ENCODE assay signal across 9 cellular contexts in genomic region chr21:33360871-33361602, GRCh38. TPM values are rescaled to one million over a fixed set of nuclear protein-coding genes. Genes with fewer than 3 reads are reported as not detected.
DNase-seq lines count a peak whose midpoint lies in the region; ATAC-seq, FAIRE-seq and TF ChIP-seq lines count a peak whose summit lies in the region.
"Had no signal": no experiment of that assay in that cellular context is flagged by ENCODE, and none has a peak within 500 bp of the region (broad histone marks: within the 10 kb centered on the region; RNA-seq: fewer than 3 reads in every experiment).

No MANE protein-coding gene starts in this region.

- no peaks in the 10 kb centered on the region for H3K9me3 ChIP-seq in CD4-positive, alpha-beta memory T cell (ENCODE audit: control insufficient read depth in 1 of 2, low read length in 2 of 2)
- H3K9me3 ChIP-seq in endothelial cell of umbilical vein (replicated peaks; ENCODE audit: control insufficient read depth, insufficient read depth, low read length) (no peaks in the 10 kb centered on the region), mucosa of rectum (ENCODE audit: control insufficient read depth in 2 of 2, low read length in 2 of 2) (no peaks in the 10 kb centered on the region)

- H3K27me3 ChIP-seq in CD4-positive, alpha-beta memory T cell (ENCODE audit: insufficient read depth, low read length), result no peaks in the 10 kb centered on the region
- H3K27me3 ChIP-seq in endothelial cell of umbilical vein (ENCODE audit: control insufficient read depth in 2 of 2, insufficient read depth in 2 of 2, low read length in 2 of 2) (no peaks in the 10 kb centered on the region), mucosa of rectum (ENCODE audit: control insufficient read depth in 2 of 2, insufficient read depth in 2 of 2, low read length in 2 of 2) (no peaks in the 10 kb centered on the region)

- H3K27ac Mint-ChIP-seq in CD4-positive, alpha-beta memory T cell, result peak overlapping the region; percentile 87 to 99 (median 94)

- H3K9ac ChIP-seq in endothelial cell of umbilical vein (replicated peaks; ENCODE audit: extremely low read depth, insufficient read depth, low read length) (no peak overlapping the region), mucosa of rectum (ENCODE audit: low read depth in 1 of 2, low read length in 2 of 2) (peak overlapping the region; percentile 53 to 63)

- peak overlapping the region; percentile 47 for H3K27ac ChIP-seq in CD4-positive, alpha-beta memory T cell (ENCODE audit: low read depth, low read length)
- H3K27ac ChIP-seq in endothelial cell of umbilical vein (ENCODE audit: insufficient read depth, low read depth, low read length) (no peak overlapping the region), mucosa of rectum (ENCODE audit: low read depth in 2 of 2, low read length in 2 of 2) (peak overlapping the region; percentile 90 to 91)

- ATAC-seq in GM19468 (IDR thresholded peaks at IDR 0.05; ENCODE audit: extremely low read depth, unreplicated experiment), result peak; percentile 36

- peak overlapping the region; percentile 83 to 97 (median 91) for H3K4me3 Mint-ChIP-seq in CD4-positive, alpha-beta memory T cell

- H3K36me3 Mint-ChIP-seq in CD4-positive, alpha-beta memory T cell, result peaks cover 8 to 22% of the 10 kb centered on the region in 2 donors

- no TSS peak for BruUV-seq in endothelial cell of umbilical vein (replicated peaks; lab: Mats Ljungman, UMichigan)

- H3K9me3 Mint-ChIP-seq in CD4-positive, alpha-beta memory T cell, result peaks cover 0 to 3% (median 0%) of the 10 kb centered on the region in 8 donors

- no peaks in the 10 kb centered on the region for H3K79me2 ChIP-seq in endothelial cell of umbilical vein (ENCODE audit: control insufficient read depth, insufficient read depth, low read length)

- H3K9me1 ChIP-seq in endothelial cell of umbilical vein (replicated peaks; ENCODE audit: control insufficient read depth, extremely low read depth, insufficient read depth, low read length), result no peaks in the 10 kb centered on the region

- CTCF ChIA-PET in CD4-positive, alpha-beta memory T cell (lab: Charles Lee; ENCODE audit: partially characterized antibody), result interaction anchor here (0.6 to 5.5 kb wide), 72 partner anchors 9 to 945 kb away, joined by 3 to 90 read pairs (median 6); partner anchors contain the start of genes DONSON, IFNAR1, IFNGR2 and IL10RB
- CTCF ChIA-PET in endothelial cell of umbilical vein (lab: Charles Lee), result interaction anchor here (0.6 to 5.6 kb wide), 62 partner anchors 10 to 529 kb away, joined by 3 to 74 read pairs (median 6); partner anchors contain the start of genes DNAJC28, IFNAR1 and IL10RB

- peak; percentile 82 to 87 (median 83) for DNase-seq in CD4-positive, alpha-beta memory T cell
- DNase-seq in HUDEP-2 (lab: John Stamatoyannopoulos, UW; ENCODE audit: unreplicated experiment in 76 of 76), result peak in 67 of 76 experiments; percentile 23 to 91 (median 65)
- DNase-seq in NOMO-1 treated with dmso at 0.1 percent for 144 hours (lab: John Stamatoyannopoulos, UW; ENCODE audit: unreplicated experiment), result peak; percentile 51
- peak; percentile 61 for DNase-seq in activated CD8-positive, alpha-beta memory T cell treated with anti-CD3 and anti-CD28 coated beads, Interleukin-2, amount 50 U/mL, for 24 hours (ENCODE audit: extremely low read depth)
- DNase-seq in endothelial cell of umbilical vein (ENCODE audit: low read depth, low spot score), result peak; percentile 77
- peak; percentile 67 to 86 for DNase-seq in stimulated activated CD8-positive, alpha-beta memory T cell treated with anti-CD3 and anti-CD28 coated beads, Interleukin-4, amount 100 ng/mL, for 4 hours (ENCODE audit: low read depth in 2 of 2, low spot score in 1 of 2)

- no peak overlapping the region for H2AFZ ChIP-seq in endothelial cell of umbilical vein (ENCODE audit: low read depth, low read length)

- intact Hi-C loops in CD4-positive, alpha-beta memory T cell (cut with micrococcal nuclease), result loop anchor here (1.0 to 5.0 kb wide), 7 partner anchors 14 to 161 kb away; partner anchors contain the start of genes IFNGR2 and IL10RB
- intact Hi-C loops in endothelial cell of umbilical vein (cut with micrococcal nuclease), result loop anchor here (1.0 to 2.0 kb wide), 4 partner anchors 36 to 162 kb away; no protein-coding TSS in a partner anchor

- POLR2A ChIA-PET in CD4-positive, alpha-beta memory T cell (lab: Charles Lee; ENCODE audit: partially characterized antibody), result interaction anchor here (0.6 to 5.3 kb wide), 51 partner anchors 8 to 633 kb away, joined by 3 to 114 read pairs (median 7); partner anchors contain the start of genes DNAJC28, DONSON, IFNAR1 and IFNAR2
- POLR2A ChIA-PET in endothelial cell of umbilical vein (lab: Charles Lee), result interaction anchor here (2.3 kb wide), 1 partner anchor 36 kb away, joined by 5 read pairs; the partner anchor contains the start of gene IFNAR1

- peak; percentile 92 for FAIRE-seq in endothelial cell of umbilical vein (lab: Jason Lieb, UNC)
- FAIRE-seq: colon had no signal

- peaks cover 0 to under 1% of the 10 kb centered on the region in 2 donors for H3K27me3 Mint-ChIP-seq in CD4-positive, alpha-beta memory T cell

- peak; percentile 82 to 91 for TF ChIP-seq CTCF in endothelial cell of umbilical vein (IDR thresholded peaks at IDR 0.05; ENCODE audit: extremely low read depth in 1 of 2, insufficient read depth in 1 of 2, low read depth in 1 of 2, low read length in 2 of 2)

- no peaks in the 10 kb centered on the region for H4K20me1 ChIP-seq in endothelial cell of umbilical vein (replicated peaks; ENCODE audit: control insufficient read depth, extremely low read depth, insufficient read depth, low read length)

- H3K4me1 ChIP-seq in CD4-positive, alpha-beta memory T cell (ENCODE audit: insufficient read depth, low read length), result peaks cover 21% of the 10 kb centered on the region
- H3K4me1 ChIP-seq in endothelial cell of umbilical vein (ENCODE audit: control insufficient read depth, extremely low read depth, insufficient read depth, low read length) (peaks cover 16% of the 10 kb centered on the region), mucosa of rectum (ENCODE audit: control insufficient read depth in 2 of 2, insufficient read depth in 2 of 2, low read length in 2 of 2) (peaks cover 18 to 19% of the 10 kb centered on the region in 2 donors)

- H3K36me3 ChIP-seq in CD4-positive, alpha-beta memory T cell (ENCODE audit: insufficient read depth, low read length), result no peaks in the 10 kb centered on the region
- H3K36me3 ChIP-seq in endothelial cell of umbilical vein (ENCODE audit: control insufficient read depth in 2 of 2, extremely low read depth in 1 of 2, insufficient read depth in 2 of 2, low read length in 2 of 2) (peaks cover 0 to 5% of the 10 kb centered on the region in 2 experiments), mucosa of rectum (ENCODE audit: control insufficient read depth in 2 of 2, insufficient read depth in 2 of 2, low read length in 2 of 2) (peaks cover 8 to 14% of the 10 kb centered on the region in 2 donors)

- TF ChIP-seq POLR2A in endothelial cell of umbilical vein (IDR thresholded peaks at IDR 0.05; ENCODE audit: low read depth, low read length), result no peak

- peaks cover 13 to 22% (median 18%) of the 10 kb centered on the region in 4 donors for H3K4me1 Mint-ChIP-seq in CD4-positive, alpha-beta memory T cell

- peak overlapping the region; percentile 47 to 58 for H3K4me3 ChIP-seq in CD4-positive, alpha-beta memory T cell (ENCODE audit: low read length in 2 of 2)
- no peak overlapping the region for H3K4me3 ChIP-seq in endothelial cell of umbilical vein (replicated peaks in 1 of 3; ENCODE audit: insufficient read depth in 1 of 3, low read depth in 1 of 3, low read length in 3 of 3)
- H3K4me3 ChIP-seq in mucosa of rectum (ENCODE audit: low read length in 2 of 2), result peak overlapping the region; percentile 49 to 70

- H3K4me2 ChIP-seq in endothelial cell of umbilical vein (ENCODE audit: insufficient read depth, low read length), result peak overlapping the region; percentile 23

- dilution Hi-C loops in endothelial cell of umbilical vein (cut with MboI; ENCODE audit: extremely low pct_ligation_motif_present, low sequenced_read_pairs), result no loop called here

TF ChIP-seq in endothelial cell of umbilical vein, 7 proteins besides CTCF, POLR2A, EP300 and RAD21 (continues in another document):
- TF ChIP-seq EZH2 (IDR thresholded peaks at IDR 0.05; ENCODE audit: borderline replicate concordance, low read depth, low read length, severe bottlenecking) (no peak), MAX (IDR thresholded peaks at IDR 0.05; ENCODE audit: insufficient read depth, insufficient read length) (no peak), FOS (IDR thresholded peaks at IDR 0.05; ENCODE audit: borderline replicate concordance, insufficient read depth, low read length) (no peak), JUN (IDR thresholded peaks at IDR 0.05; ENCODE audit: borderline replicate concordance, insufficient read depth, insufficient read length, low read depth) (no peak), GATA2 (IDR thresholded peaks at IDR 0.05; ENCODE audit: insufficient read depth, insufficient read length, low read depth, low read length) (no peak)

RNA-seq across cellular contexts. Expression of gene IFNAR1, which starts 36.3 kb away (rescaled TPM):
- 10 to 100 TPM; 60.1 to 62.5 TPM for total RNA-seq in CD4-positive, alpha-beta memory T cell
- 10 to 100 TPM; 52.5 to 64.4 TPM for polyA plus RNA-seq in CD4-positive, alpha-beta memory T cell
- 44.6 and 47.8 TPM in 2 replicates for total RNA-seq in endothelial cell of umbilical vein
- polyA plus RNA-seq in endothelial cell of umbilical vein, result 7.1 and 16.2 TPM in 2 replicates
- polyA plus RNA-seq in endothelial cell of umbilical vein (2011; cell fraction: cytosol; rRNA removed), result 11.2 and 12.4 TPM in 2 replicates
- polyA plus RNA-seq in endothelial cell of umbilical vein (2011; cell fraction: nucleus; rRNA removed), result 5.2 and 6.0 TPM in 2 replicates
- 29.5 and 38.8 TPM in 2 replicates for polyA plus RNA-seq in endothelial cell of umbilical vein (2012)
- polyA minus RNA-seq in endothelial cell of umbilical vein, result 15.3 and 16.2 TPM in 2 replicates
- polyA minus RNA-seq in endothelial cell of umbilical vein (2011; cell fraction: cytosol; rRNA and poly(A)+ RNA removed), result 16.2 TPM
- polyA minus RNA-seq in endothelial cell of umbilical vein (2011; cell fraction: nucleus; rRNA and poly(A)+ RNA removed), result 8.9 and 10.4 TPM in 2 replicates

RNA-seq across cellular contexts. Expression of gene IFNGR2, which starts 42.2 kb away (rescaled TPM):
- 10 to 100 TPM; 20.7 to 22.9 TPM for total RNA-seq in CD4-positive, alpha-beta memory T cell
- polyA plus RNA-seq in CD4-positive, alpha-beta memory T cell, result 10 to 100 TPM in 1 of 2 donors, 1 to 10 TPM in 1; 8.7 to 24.3 TPM
- 46.1 and 47.3 TPM in 2 replicates for total RNA-seq in endothelial cell of umbilical vein
- polyA plus RNA-seq in endothelial cell of umbilical vein, result 44.2 and 55.3 TPM in 2 replicates
- 51.0 and 58.8 TPM in 2 replicates for polyA plus RNA-seq in endothelial cell of umbilical vein (2011; cell fraction: cytosol; rRNA removed)
- 24.2 and 29.2 TPM in 2 replicates for polyA plus RNA-seq in endothelial cell of umbilical vein (2011; cell fraction: nucleus; rRNA removed)
- polyA plus RNA-seq in endothelial cell of umbilical vein (2012), result 62.2 and 72.5 TPM in 2 replicates
- 61.8 and 65.3 TPM in 2 replicates for polyA minus RNA-seq in endothelial cell of umbilical vein
- 29.3 TPM for polyA minus RNA-seq in endothelial cell of umbilical vein (2011; cell fraction: cytosol; rRNA and poly(A)+ RNA removed)
- polyA minus RNA-seq in endothelial cell of umbilical vein (2011; cell fraction: nucleus; rRNA and poly(A)+ RNA removed), result 12.1 and 15.9 TPM in 2 replicates

Comparison
In these comparisons a context has a peak if more than half of its experiments do, and no peak if none do; other contexts are left out.
1. H3K4me3 ChIP-seq: peak in CD4-positive, alpha-beta memory T cell (2 of 2) and mucosa of rectum (2 of 2); none in endothelial cell of umbilical vein (0 of 3).
2. Peak in every context shown above with its lines, with median percentiles within 50 percentile points of each other: DNase-seq.